Comparison of ENCODE assay signal across 15 cellular contexts in the genomic region with DNA sequence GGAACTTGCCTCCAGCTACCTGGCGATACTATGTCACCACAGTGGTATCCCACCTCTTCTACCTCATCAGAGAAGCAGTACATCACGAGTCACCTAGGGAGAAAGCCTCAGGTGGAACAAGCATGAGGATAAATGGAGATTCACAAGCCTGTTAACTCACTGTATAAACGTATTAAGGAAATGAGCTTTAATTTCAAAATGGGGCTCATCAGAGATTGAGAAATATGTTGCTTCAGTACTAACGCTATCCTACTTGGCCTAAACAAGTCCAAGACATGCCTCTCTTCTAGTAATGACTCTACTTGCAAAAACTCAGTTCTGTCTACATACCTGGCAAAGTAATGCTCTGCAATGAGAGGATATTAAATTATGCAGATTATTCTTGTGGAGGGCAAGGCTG.
"Had no signal": no experiment of that assay in that cellular context is flagged by ENCODE, and none has a peak within 500 bp of the region (broad histone marks: within the 10 kb centered on the region; RNA-seq: fewer than 3 reads in every experiment).

No MANE protein-coding gene starts in this region.

- H3K4me3 Mint-ChIP-seq: immature natural killer cell; naive thymus-derived CD8-positive, alpha-beta T cell; neural crest cell; stimulated activated naive B cell treated with anti-CD40 and anti-IgM and Interleukin-4, amounts not matched to agents 10 μg/mL and 1 μg/mL and 100 μg/mL, for 72 hours; stimulated activated naive CD8-positive, alpha-beta T cell treated with anti-CD3 and anti-CD28 coated beads, Interleukin-15, amount 100 ng/mL, for 72 hours had no signal

- H3K36me3 ChIP-seq: colonic mucosa had no signal

- H3K9me3 ChIP-seq: colonic mucosa, mucosa of descending colon, thoracic aorta, transverse colon had no signal

- H3K27me3 Mint-ChIP-seq: naive thymus-derived CD8-positive, alpha-beta T cell; stimulated activated naive B cell treated with anti-CD40 and anti-IgM and Interleukin-4, amounts not matched to agents 10 μg/mL and 1 μg/mL and 100 μg/mL, for 72 hours; stimulated activated naive CD8-positive, alpha-beta T cell treated with anti-CD3 and anti-CD28 coated beads, Interleukin-15, amount 100 ng/mL, for 72 hours had no signal

- ATAC-seq: mucosa of descending colon; naive thymus-derived CD8-positive, alpha-beta T cell; sciatic nerve; stimulated activated naive B cell treated with anti-CD40 and anti-IgM and Interleukin-4, amounts not matched to agents 10 μg/mL and 1 μg/mL and 100 μg/mL, for 72 hours; stimulated activated naive CD8-positive, alpha-beta T cell treated with anti-CD3 and anti-CD28 coated beads, Interleukin-15, amount 100 ng/mL, for 72 hours had no signal

- H3K4me3 ChIP-seq: colonic mucosa, mucosa of descending colon, thoracic aorta, transverse colon had no signal

- DNase-seq: colonic mucosa; dermis blood vessel endothelial cell; foreskin fibroblast; immature natural killer cell; mucosa of descending colon; naive thymus-derived CD8-positive, alpha-beta T cell; posterior cingulate gyrus; stimulated activated CD4-positive, alpha-beta T cell treated with anti-CD3 and anti-CD28 coated beads, Interleukin-2, amount 100 ng/mL, for 24 hours; stimulated activated CD4-positive, alpha-beta T cell treated with anti-CD3 and anti-CD28 coated beads, Interleukin-4, amount 100 ng/mL, for 4 hours; stimulated activated naive B cell treated with anti-CD40 and anti-IgM and Interleukin-4, amounts not matched to agents 10 μg/mL and 1 μg/mL and 100 μg/mL, for 72 hours; stimulated activated naive CD8-positive, alpha-beta T cell treated with anti-CD3 and anti-CD28 coated beads, Interleukin-15, amount 100 ng/mL, for 72 hours; transverse colon had no signal

- H3K9me3 Mint-ChIP-seq: immature natural killer cell; naive thymus-derived CD8-positive, alpha-beta T cell; neural crest cell; stimulated activated naive B cell treated with anti-CD40 and anti-IgM and Interleukin-4, amounts not matched to agents 10 μg/mL and 1 μg/mL and 100 μg/mL, for 72 hours; stimulated activated naive CD8-positive, alpha-beta T cell treated with anti-CD3 and anti-CD28 coated beads, Interleukin-15, amount 100 ng/mL, for 72 hours had no signal

- H3K27me3 ChIP-seq: colonic mucosa, transverse colon had no signal

- H3K27ac Mint-ChIP-seq: immature natural killer cell; stimulated activated naive B cell treated with anti-CD40 and anti-IgM and Interleukin-4, amounts not matched to agents 10 μg/mL and 1 μg/mL and 100 μg/mL, for 72 hours had no signal
